In the genomic region with DNA sequence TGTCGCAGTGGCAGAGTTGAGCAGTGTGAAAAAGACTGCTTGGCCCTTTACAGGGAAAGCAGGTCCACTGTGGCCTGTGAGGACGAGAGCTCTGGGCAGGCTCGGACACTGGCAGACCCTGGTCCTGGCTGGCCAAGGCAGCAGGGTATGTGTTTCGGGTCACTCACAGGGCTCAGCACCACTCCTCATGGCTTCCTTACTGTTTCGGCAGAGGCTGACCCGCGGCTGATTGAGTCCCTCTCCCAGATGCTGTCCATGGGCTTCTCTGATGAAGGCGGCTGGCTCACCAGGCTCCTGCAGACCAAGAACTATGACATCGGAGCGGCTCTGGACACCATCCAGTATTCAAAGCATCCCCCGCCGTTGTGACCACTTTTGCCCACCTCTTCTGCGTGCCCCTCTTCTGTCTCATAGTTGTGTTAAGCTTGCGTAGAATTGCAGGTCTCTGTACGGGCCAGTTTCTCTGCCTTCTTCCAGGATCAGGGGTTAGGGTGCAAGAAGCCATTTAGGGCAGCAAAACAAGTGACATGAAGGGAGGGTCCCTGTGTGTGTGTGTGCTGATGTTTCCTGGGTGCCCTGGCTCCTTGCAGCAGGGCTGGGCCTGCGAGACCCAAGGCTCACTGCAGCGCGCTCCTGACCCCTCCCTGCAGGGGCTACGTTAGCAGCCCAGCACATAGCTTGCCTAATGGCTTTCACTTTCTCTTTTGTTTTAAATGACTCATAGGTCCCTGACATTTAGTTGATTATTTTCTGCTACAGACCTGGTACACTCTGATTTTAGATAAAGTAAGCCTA, we compare ENCODE assay signal across 9 cellular contexts. TPM values are rescaled to one million over a fixed set of nuclear protein-coding genes. Genes with fewer than 3 reads are reported as not detected.
A peak's percentile ranks its signal among the peaks of the same experiment; 100 is the strongest.
DNase-seq lines count a peak whose midpoint lies in the region; ATAC-seq, FAIRE-seq and TF ChIP-seq lines count a peak whose summit lies in the region.
"Had no signal": no experiment of that assay in that cellular context is flagged by ENCODE, and none has a peak within 500 bp of the region (broad histone marks: within the 10 kb centered on the region; RNA-seq: fewer than 3 reads in every experiment).

No MANE protein-coding gene starts in this region.

- H3K27ac ChIP-seq in HepG2 (ENCODE audit: extremely low read length, insufficient read depth, low read length) = no peak overlapping the region
- peak overlapping the region; percentile 41 for H3K27ac ChIP-seq in stomach smooth muscle (ENCODE audit: low read length)

- 96% methylated on average over 13 of the region's 19 CpGs for WGBS in HepG2 (ENCODE audit: low lambda C conversion rate)

- H3K4me3 ChIP-seq in HepG2 (replicated peaks in 1 of 3; ENCODE audit: insufficient read depth in 1 of 3, low read depth in 2 of 3, low read length in 3 of 3) = no peak overlapping the region
- no peak overlapping the region for H3K4me3 ChIP-seq in stomach smooth muscle (ENCODE audit: low read length in 2 of 2)

- H3K27me3 ChIP-seq in HepG2 (ENCODE audit: control insufficient read depth in 1 of 2, insufficient read depth in 2 of 2, low read length in 2 of 2) = no peaks in the 10 kb centered on the region
- no peaks in the 10 kb centered on the region for H3K27me3 ChIP-seq in stomach smooth muscle (ENCODE audit: control insufficient read depth in 1 of 2, insufficient read depth in 2 of 2, low read length in 2 of 2)

- FAIRE-seq in HepG2 (lab: Jason Lieb, UNC) = no peak

- TF ChIP-seq POLR2A in HepG2 (IDR thresholded peaks at IDR 0.05; ENCODE audit: insufficient read depth in 1 of 2, low read depth in 2 of 2, low read length in 2 of 2) = no peak

- H3K79me2 ChIP-seq in HepG2 (ENCODE audit: insufficient read depth, low read length) = no peaks in the 10 kb centered on the region

- TSS peak; percentile 25 for BruUV-seq in HepG2 (replicated peaks; lab: Mats Ljungman, UMichigan)

- no peaks in the 10 kb centered on the region for H3K9me3 Mint-ChIP-seq in IgD-negative memory B cell
- H3K9me3 Mint-ChIP-seq in activated T-helper 2 cell treated with anti-CD3 and anti-CD28 coated beads, Interferon-gamma antibody, Interleukin-2, Interleukin-4, amounts not matched to agents 10 μg/mL and 5 μg/mL and 100 μg/mL, durations not matched to agents 14 hours and 24 hours and 36 hours = no peaks in the 10 kb centered on the region
- H3K9me3 Mint-ChIP-seq: dendritic cell treated with granulocyte-macrophage colony-stimulating factor and Interleukin-4, amounts not matched to agents 40 ng/mL and 50 ng/mL, for 4 days had no signal

- TF ChIP-seq EP300 in HepG2 (IDR thresholded peaks at IDR 0.05; ENCODE audit: low read depth in 2 of 2, low read length in 2 of 2) (no peak), HepG2 (CRISPR knock-in tag; IDR thresholded peaks at IDR 0.05; ENCODE audit: borderline replicate concordance) (no peak)

- intact Hi-C loops in activated T-helper 2 cell treated with anti-CD3 and anti-CD28 coated beads, Interferon-gamma antibody, Interleukin-2, Interleukin-4, amounts not matched to agents 10 μg/mL and 5 μg/mL and 100 μg/mL, durations not matched to agents 14 hours and 24 hours and 36 hours (cut with micrococcal nuclease) = loop anchor here (1.0 to 5.0 kb wide), 3 partner anchors 16 to 34 kb away; a partner anchor contains a TSS
- intact Hi-C loops in HepG2 (cut with micrococcal nuclease; ENCODE audit: unreplicated experiment) = no loop called here

- H3K27me3 Mint-ChIP-seq in IgD-negative memory B cell = no peaks in the 10 kb centered on the region
- no peaks in the 10 kb centered on the region for H3K27me3 Mint-ChIP-seq in activated T-helper 2 cell treated with anti-CD3 and anti-CD28 coated beads, Interferon-gamma antibody, Interleukin-2, Interleukin-4, amounts not matched to agents 10 μg/mL and 5 μg/mL and 100 μg/mL, durations not matched to agents 14 hours and 24 hours and 36 hours (ENCODE audit: low read depth)
- H3K27me3 Mint-ChIP-seq: dendritic cell treated with granulocyte-macrophage colony-stimulating factor and Interleukin-4, amounts not matched to agents 40 ng/mL and 50 ng/mL, for 4 days had no signal

- in situ Hi-C loops in G401 (cut with HindIII; ENCODE audit: low sequenced_read_pairs) (no loop called here), HepG2 (cut with HindIII; ENCODE audit: extremely low pct_ligation_motif_present, low pct_unique_long_range_greater_than_20kb) (no loop called here)

- no peak for TF ChIP-seq RAD21 in HepG2 (CRISPR knock-in tag; IDR thresholded peaks at IDR 0.05)

- no peaks in the 10 kb centered on the region for H3K9me3 ChIP-seq in HepG2 (ENCODE audit: low read length)
- no peaks in the 10 kb centered on the region for H3K9me3 ChIP-seq in stomach smooth muscle (ENCODE audit: control insufficient read depth in 2 of 2, low read length in 2 of 2)

- ATAC-seq in HepG2 = peak; percentile 8
- ATAC-seq in GM18858 (IDR thresholded peaks at IDR 0.05; ENCODE audit: unreplicated experiment) = no peak

- H3K27ac Mint-ChIP-seq in IgD-negative memory B cell = peak overlapping the region; percentile 76 to 98 (median 81)
- H3K27ac Mint-ChIP-seq in activated T-helper 2 cell treated with anti-CD3 and anti-CD28 coated beads, Interferon-gamma antibody, Interleukin-2, Interleukin-4, amounts not matched to agents 10 μg/mL and 5 μg/mL and 100 μg/mL, durations not matched to agents 14 hours and 24 hours and 36 hours = peak overlapping the region; percentile 89
- H3K27ac Mint-ChIP-seq: dendritic cell treated with granulocyte-macrophage colony-stimulating factor and Interleukin-4, amounts not matched to agents 40 ng/mL and 50 ng/mL, for 4 days had no signal

- H3K4me2 ChIP-seq in HepG2 (ENCODE audit: low read depth, low read length) = no peak overlapping the region

- H3K36me3 Mint-ChIP-seq in IgD-negative memory B cell = peaks cover 2% of the 10 kb centered on the region
- H3K36me3 Mint-ChIP-seq in activated T-helper 2 cell treated with anti-CD3 and anti-CD28 coated beads, Interferon-gamma antibody, Interleukin-2, Interleukin-4, amounts not matched to agents 10 μg/mL and 5 μg/mL and 100 μg/mL, durations not matched to agents 14 hours and 24 hours and 36 hours (ENCODE audit: low read depth) = peaks cover 70% of the 10 kb centered on the region

- POLR2A ChIA-PET in HepG2 (lab: Yijun Ruan, JAX) = interaction anchor here (0.9 to 4.3 kb wide), 8 partner anchors 10 to 34 kb away, joined by 3 to 19 read pairs (median 6); a partner anchor contains a TSS

- CTCF ChIA-PET in HepG2 (lab: Yijun Ruan, JAX; ENCODE audit: low intra/inter-chr PET ratio, low total read pairs) = interaction anchor here (1.9 kb wide), 1 partner anchor 34 kb away, joined by 5 read pairs; no protein-coding TSS in a partner anchor

- H3K4me3 Mint-ChIP-seq in IgD-negative memory B cell = peak overlapping the region in 1 of 4 donors; percentile 50
- H3K4me3 Mint-ChIP-seq in activated T-helper 2 cell treated with anti-CD3 and anti-CD28 coated beads, Interferon-gamma antibody, Interleukin-2, Interleukin-4, amounts not matched to agents 10 μg/mL and 5 μg/mL and 100 μg/mL, durations not matched to agents 14 hours and 24 hours and 36 hours (ENCODE audit: low read depth) = peak overlapping the region; percentile 22
- H3K4me3 Mint-ChIP-seq: dendritic cell treated with granulocyte-macrophage colony-stimulating factor and Interleukin-4, amounts not matched to agents 40 ng/mL and 50 ng/mL, for 4 days had no signal

- H4K20me1 ChIP-seq in HepG2 (ENCODE audit: insufficient read depth, low read length) = peaks cover 20% of the 10 kb centered on the region; the same call in 1 of the 2 replicates

- H3K4me1 Mint-ChIP-seq in IgD-negative memory B cell = peaks cover 5 to 10% (median 5%) of the 10 kb centered on the region in 3 donors
- H3K4me1 Mint-ChIP-seq in activated T-helper 2 cell treated with anti-CD3 and anti-CD28 coated beads, Interferon-gamma antibody, Interleukin-2, Interleukin-4, amounts not matched to agents 10 μg/mL and 5 μg/mL and 100 μg/mL, durations not matched to agents 14 hours and 24 hours and 36 hours (ENCODE audit: low read depth) = peaks cover 15% of the 10 kb centered on the region

- H3K4me1 ChIP-seq in HepG2 (ENCODE audit: insufficient read depth, low read length) = peaks cover 14% of the 10 kb centered on the region
- H3K4me1 ChIP-seq in stomach smooth muscle (ENCODE audit: control insufficient read depth, insufficient read depth, low read length) = peaks cover 7% of the 10 kb centered on the region

- no peak overlapping the region for H3K9ac ChIP-seq in HepG2 (ENCODE audit: insufficient read depth, low read depth, low read length)
- H3K9ac ChIP-seq in stomach smooth muscle (ENCODE audit: low read length in 2 of 2) = peak overlapping the region in 1 of 2 donors; percentile 36

- no peak overlapping the region for H2AFZ ChIP-seq in HepG2 (ENCODE audit: low read length)

- peak; percentile 19 for DNase-seq in G401 (ENCODE audit: low spot score)
- peak; percentile 64 for DNase-seq in activated T-helper 2 cell treated with anti-CD3 and anti-CD28 coated beads, Interferon-gamma antibody, Interleukin-2, Interleukin-4, amounts not matched to agents 10 μg/mL and 5 μg/mL and 100 μg/mL, durations not matched to agents 14 hours and 24 hours and 36 hours (ENCODE audit: low spot score)
- no peak for DNase-seq in HepG2 (ENCODE audit: low spot score)
- DNase-seq in NCI-H1694 treated with DMSO at 0.1 percent for 48 hours (lab: John Stamatoyannopoulos, UW) = no peak
- no peak for DNase-seq in NCI-H1930 (lab: John Stamatoyannopoulos, UW)

- peak; percentile 35; the same call in 1 of the 2 replicates for TF ChIP-seq CTCF in HepG2 (CRISPR knock-in tag; IDR thresholded peaks at IDR 0.05)

- H3K36me3 ChIP-seq in HepG2 (replicated peaks in 1 of 2; ENCODE audit: control insufficient read depth in 1 of 2, insufficient read depth in 2 of 2, low read length in 2 of 2) (peaks cover 27 to 53% of the 10 kb centered on the region in 2 experiments), stomach smooth muscle (ENCODE audit: control insufficient read depth in 2 of 2, insufficient read depth in 2 of 2, low read length in 2 of 2) (peaks cover 51 to 64% of the 10 kb centered on the region in 2 donors)

RNA-seq across cellular contexts. Expression of a gene that starts 15.7 kb away (rescaled TPM):
- 139 and 150 TPM in 2 replicates for total RNA-seq in G401 (2014; rRNA removed; shearing (Covaris generic))
- polyA plus RNA-seq in IgD-negative memory B cell = 225 TPM
- total RNA-seq in activated T-helper 2 cell treated with anti-CD3 and anti-CD28 coated beads, Interferon-gamma antibody, Interleukin-2, Interleukin-4, amounts not matched to agents 10 μg/mL and 5 μg/mL and 100 μg/mL, durations not matched to agents 14 hours and 24 hours and 36 hours = 194 TPM in 2 replicates
- total RNA-seq in HepG2 (2016; rRNA removed; fragmentation: Illumina TruSeq; extraction: Trizol) = 160 and 161 TPM in 2 replicates
- 45.2 and 49.8 TPM in 2 replicates for total RNA-seq in HepG2 (2016; cell fraction: cytosol; rRNA removed; fragmentation: Illumina TruSeq; extraction: Trizol; ENCODE audit: low read depth)
- 158 and 162 TPM in 2 replicates for total RNA-seq in HepG2 (2016; cell fraction: insoluble cytoplasmic fraction; rRNA removed; fragmentation: Illumina TruSeq; extraction: Trizol)
- 63.1 and 66.1 TPM in 2 replicates for total RNA-seq in HepG2 (2016; cell fraction: membrane; rRNA removed; fragmentation: Illumina TruSeq; extraction: Trizol)
- 98.3 and 116 TPM in 2 replicates for total RNA-seq in HepG2 (2016; cell fraction: nucleus; rRNA removed; fragmentation: Illumina TruSeq; extraction: Trizol)
- 90.9 and 126 TPM in 2 replicates for polyA plus RNA-seq in HepG2 (2011; rRNA removed)
- 81.2 and 85.2 TPM in 2 replicates for polyA plus RNA-seq in HepG2 (2011; cell fraction: cytosol; rRNA removed)
- 240 and 268 TPM in 2 replicates for polyA plus RNA-seq in HepG2 (2011; cell fraction: nucleus; rRNA removed)
- polyA plus RNA-seq in HepG2 (2012) = 80.8 and 157 TPM in 2 replicates
- polyA plus RNA-seq in HepG2 (2016; cell fraction: cytosol; fragmentation: Illumina TruSeq; extraction: Trizol; ENCODE audit: low read depth) = 43.0 and 45.0 TPM in 2 replicates
- polyA plus RNA-seq in HepG2 (2016; cell fraction: insoluble cytoplasmic fraction; fragmentation: Illumina TruSeq; extraction: Trizol; ENCODE audit: low read depth) = 179 and 191 TPM in 2 replicates
- 48.5 and 49.4 TPM in 2 replicates for polyA plus RNA-seq in HepG2 (2016; cell fraction: membrane; fragmentation: Illumina TruSeq; extraction: Trizol; ENCODE audit: low read depth)
- 190 and 194 TPM in 2 replicates for polyA plus RNA-seq in HepG2 (2016; cell fraction: nucleus; fragmentation: Illumina TruSeq; extraction: Trizol; ENCODE audit: insufficient read depth, low read depth)
- 245 and 268 TPM in 2 replicates for polyA minus RNA-seq in HepG2 (2011; rRNA and poly(A)+ RNA removed; ENCODE audit: low replicate concordance)
- 106 and 114 TPM in 2 replicates for polyA minus RNA-seq in HepG2 (2011; cell fraction: cytosol; rRNA and poly(A)+ RNA removed)
- polyA minus RNA-seq in HepG2 (2011; cell fraction: nucleus; rRNA and poly(A)+ RNA removed) = 238 and 284 TPM in 2 replicates

RNA-seq across cellular contexts. Expression of a gene that starts 22.2 kb away (rescaled TPM):
- total RNA-seq in G401 (2014; rRNA removed; shearing (Covaris generic)) = 22.0 and 38.5 TPM in 2 replicates
- polyA plus RNA-seq in IgD-negative memory B cell (26.2 TPM), HepG2 (2011; rRNA removed) (32.6 and 34.1 TPM in 2 replicates)
- total RNA-seq in activated T-helper 2 cell treated with anti-CD3 and anti-CD28 coated beads, Interferon-gamma antibody, Interleukin-2, Interleukin-4, amounts not matched to agents 10 μg/mL and 5 μg/mL and 100 μg/mL, durations not matched to agents 14 hours and 24 hours and 36 hours = 24.4 and 30.1 TPM in 2 replicates
- 11.3 and 15.5 TPM in 2 replicates for total RNA-seq in HepG2 (2016; rRNA removed; fragmentation: Illumina TruSeq; extraction: Trizol)
- 5.8 and 6.9 TPM in 2 replicates for total RNA-seq in HepG2 (2016; cell fraction: cytosol; rRNA removed; fragmentation: Illumina TruSeq; extraction: Trizol; ENCODE audit: low read depth)
- 9.7 and 18.4 TPM in 2 replicates for total RNA-seq in HepG2 (2016; cell fraction: insoluble cytoplasmic fraction; rRNA removed; fragmentation: Illumina TruSeq; extraction: Trizol)
- total RNA-seq in HepG2 (2016; cell fraction: membrane; rRNA removed; fragmentation: Illumina TruSeq; extraction: Trizol) = 4.5 and 5.1 TPM in 2 replicates
- total RNA-seq in HepG2 (2016; cell fraction: nucleus; rRNA removed; fragmentation: Illumina TruSeq; extraction: Trizol) = 22.2 and 24.1 TPM in 2 replicates
- 7.9 and 9.8 TPM in 2 replicates for polyA plus RNA-seq in HepG2 (2011; cell fraction: cytosol; rRNA removed)
- polyA plus RNA-seq in HepG2 (2011; cell fraction: nucleus; rRNA removed) = 162 and 171 TPM in 2 replicates
- 19.0 and 22.7 TPM in 2 replicates for polyA plus RNA-seq in HepG2 (2012)
- polyA plus RNA-seq in HepG2 (2016; cell fraction: cytosol; fragmentation: Illumina TruSeq; extraction: Trizol; ENCODE audit: low read depth) = 1.4 and 1.7 TPM in 2 replicates
- 8.1 and 8.4 TPM in 2 replicates for polyA plus RNA-seq in HepG2 (2016; cell fraction: insoluble cytoplasmic fraction; fragmentation: Illumina TruSeq; extraction: Trizol; ENCODE audit: low read depth)
- polyA plus RNA-seq in HepG2 (2016; cell fraction: membrane; fragmentation: Illumina TruSeq; extraction: Trizol; ENCODE audit: low read depth) = 2.1 and 3.0 TPM in 2 replicates
- polyA plus RNA-seq in HepG2 (2016; cell fraction: nucleus; fragmentation: Illumina TruSeq; extraction: Trizol; ENCODE audit: insufficient read depth, low read depth) = 78.5 and 90.7 TPM in 2 replicates
- polyA minus RNA-seq in HepG2 (2011; rRNA and poly(A)+ RNA removed; ENCODE audit: low replicate concordance) = 16.4 and 18.6 TPM in 2 replicates
- 2.5 and 4.4 TPM in 2 replicates for polyA minus RNA-seq in HepG2 (2011; cell fraction: cytosol; rRNA and poly(A)+ RNA removed)
- polyA minus RNA-seq in HepG2 (2011; cell fraction: nucleus; rRNA and poly(A)+ RNA removed) = 31.4 and 38.0 TPM in 2 replicates

RNA-seq across cellular contexts. Expression of a gene that starts 29.8 kb away (rescaled TPM):
- 122 and 128 TPM in 2 replicates for total RNA-seq in G401 (2014; rRNA removed; shearing (Covaris generic))
- 12.0 TPM for polyA plus RNA-seq in IgD-negative memory B cell
- 135 and 139 TPM in 2 replicates for total RNA-seq in activated T-helper 2 cell treated with anti-CD3 and anti-CD28 coated beads, Interferon-gamma antibody, Interleukin-2, Interleukin-4, amounts not matched to agents 10 μg/mL and 5 μg/mL and 100 μg/mL, durations not matched to agents 14 hours and 24 hours and 36 hours
- 69.2 and 93.5 TPM in 2 replicates for total RNA-seq in HepG2 (2016; rRNA removed; fragmentation: Illumina TruSeq; extraction: Trizol)
- 62.1 and 64.9 TPM in 2 replicates for total RNA-seq in HepG2 (2016; cell fraction: cytosol; rRNA removed; fragmentation: Illumina TruSeq; extraction: Trizol; ENCODE audit: low read depth)
- total RNA-seq in HepG2 (2016; cell fraction: insoluble cytoplasmic fraction; rRNA removed; fragmentation: Illumina TruSeq; extraction: Trizol) = 62.4 and 88.8 TPM in 2 replicates
- 158 and 164 TPM in 2 replicates for total RNA-seq in HepG2 (2016; cell fraction: membrane; rRNA removed; fragmentation: Illumina TruSeq; extraction: Trizol)
- total RNA-seq in HepG2 (2016; cell fraction: nucleus; rRNA removed; fragmentation: Illumina TruSeq; extraction: Trizol) = 79.6 and 99.8 TPM in 2 replicates
- polyA plus RNA-seq in HepG2 (2011; rRNA removed) = 130 and 170 TPM in 2 replicates
- 134 and 140 TPM in 2 replicates for polyA plus RNA-seq in HepG2 (2011; cell fraction: cytosol; rRNA removed)
- 514 and 596 TPM in 2 replicates for polyA plus RNA-seq in HepG2 (2011; cell fraction: nucleus; rRNA removed)
- 117 and 181 TPM in 2 replicates for polyA plus RNA-seq in HepG2 (2012)
- polyA plus RNA-seq in HepG2 (2016; cell fraction: cytosol; fragmentation: Illumina TruSeq; extraction: Trizol; ENCODE audit: low read depth) = 82.9 and 88.8 TPM in 2 replicates
- 78.6 and 97.2 TPM in 2 replicates for polyA plus RNA-seq in HepG2 (2016; cell fraction: insoluble cytoplasmic fraction; fragmentation: Illumina TruSeq; extraction: Trizol; ENCODE audit: low read depth)
- 156 and 172 TPM in 2 replicates for polyA plus RNA-seq in HepG2 (2016; cell fraction: membrane; fragmentation: Illumina TruSeq; extraction: Trizol; ENCODE audit: low read depth)
- polyA plus RNA-seq in HepG2 (2016; cell fraction: nucleus; fragmentation: Illumina TruSeq; extraction: Trizol; ENCODE audit: insufficient read depth, low read depth) = 171 and 174 TPM in 2 replicates
- 166 and 188 TPM in 2 replicates for polyA minus RNA-seq in HepG2 (2011; rRNA and poly(A)+ RNA removed; ENCODE audit: low replicate concordance)
- 100 and 102 TPM in 2 replicates for polyA minus RNA-seq in HepG2 (2011; cell fraction: cytosol; rRNA and poly(A)+ RNA removed)
- polyA minus RNA-seq in HepG2 (2011; cell fraction: nucleus; rRNA and poly(A)+ RNA removed) = 118 and 140 TPM in 2 replicates

RNA-seq across cellular contexts. Expression of a gene that starts 42.6 kb away (rescaled TPM):
- 7.1 and 9.4 TPM in 2 replicates for total RNA-seq in G401 (2014; rRNA removed; shearing (Covaris generic))
- polyA plus RNA-seq in IgD-negative memory B cell (0.80 TPM), HepG2 (2011; rRNA removed) (not detected in 2 replicates)
- 0.62 and 3.2 TPM in 2 replicates for total RNA-seq in activated T-helper 2 cell treated with anti-CD3 and anti-CD28 coated beads, Interferon-gamma antibody, Interleukin-2, Interleukin-4, amounts not matched to agents 10 μg/mL and 5 μg/mL and 100 μg/mL, durations not matched to agents 14 hours and 24 hours and 36 hours
- total RNA-seq in HepG2 (2016; rRNA removed; fragmentation: Illumina TruSeq; extraction: Trizol) = 0.35 TPM in 1 of 2 replicates, not detected in the other
- not detected in 2 replicates for total RNA-seq in HepG2 (2016; cell fraction: cytosol; rRNA removed; fragmentation: Illumina TruSeq; extraction: Trizol; ENCODE audit: low read depth)
- total RNA-seq in HepG2 (2016; cell fraction: insoluble cytoplasmic fraction; rRNA removed; fragmentation: Illumina TruSeq; extraction: Trizol) = 0.30 TPM in 1 of 2 replicates, not detected in the other
- total RNA-seq in HepG2 (2016; cell fraction: membrane; rRNA removed; fragmentation: Illumina TruSeq; extraction: Trizol) = not detected in 2 replicates
- total RNA-seq in HepG2 (2016; cell fraction: nucleus; rRNA removed; fragmentation: Illumina TruSeq; extraction: Trizol) = 0.56 TPM in 1 of 2 replicates, not detected in the other
- not detected in 2 replicates for polyA plus RNA-seq in HepG2 (2011; cell fraction: cytosol; rRNA removed)
- 0.78 and 0.82 TPM in 2 replicates for polyA plus RNA-seq in HepG2 (2011; cell fraction: nucleus; rRNA removed)
- polyA plus RNA-seq in HepG2 (2012) = not detected in 2 replicates
- not detected in 2 replicates for polyA plus RNA-seq in HepG2 (2016; cell fraction: cytosol; fragmentation: Illumina TruSeq; extraction: Trizol; ENCODE audit: low read depth)
- not detected in 2 replicates for polyA plus RNA-seq in HepG2 (2016; cell fraction: insoluble cytoplasmic fraction; fragmentation: Illumina TruSeq; extraction: Trizol; ENCODE audit: low read depth)
- polyA plus RNA-seq in HepG2 (2016; cell fraction: membrane; fragmentation: Illumina TruSeq; extraction: Trizol; ENCODE audit: low read depth) = not detected in 2 replicates
- 0.91 and 1.1 TPM in 2 replicates for polyA plus RNA-seq in HepG2 (2016; cell fraction: nucleus; fragmentation: Illumina TruSeq; extraction: Trizol; ENCODE audit: insufficient read depth, low read depth)
- 0.44 and 0.47 TPM in 2 replicates for polyA minus RNA-seq in HepG2 (2011; rRNA and poly(A)+ RNA removed; ENCODE audit: low replicate concordance)
- polyA minus RNA-seq in HepG2 (2011; cell fraction: cytosol; rRNA and poly(A)+ RNA removed) = not detected in 2 replicates
- polyA minus RNA-seq in HepG2 (2011; cell fraction: nucleus; rRNA and poly(A)+ RNA removed) = not detected in 2 replicates

Comparison
In these comparisons a context has a peak if more than half of its experiments do, and no peak if none do; other contexts are left out.
1. DNase-seq: peak in G401 (single experiment) and activated T-helper 2 cell treated with anti-CD3 and anti-CD28 coated beads, Interferon-gamma antibody, Interleukin-2, Interleukin-4, amounts not matched to agents 10 μg/mL and 5 μg/mL and 100 μg/mL, durations not matched to agents 14 hours and 24 hours and 36 hours (single experiment); none in HepG2 (single experiment), NCI-H1694 treated with DMSO at 0.1 percent for 48 hours (single experiment) and NCI-H1930 (0 of 2).